ENCODE assay signal across 8 cellular contexts in genomic region chr19:32224371-32225244, GRCh38.
DNase-seq lines count a peak whose midpoint lies in the region; ATAC-seq, FAIRE-seq and TF ChIP-seq lines count a peak whose summit lies in the region.

No MANE protein-coding gene starts in this region.

- DNase-seq in GM10248 (ENCODE audit: extremely low spot score) (peak; percentile 86), RPMI8226 (peak; percentile 52), glutamatergic neuron (peak; percentile 85), posterior cingulate gyrus (peak in 9 of 10 donors; percentile 32 to 92 (median 67)), urothelium cell line (ENCODE audit: low spot score) (peak; percentile 85)
- peak; percentile 17 to 45 (median 32) for DNase-seq in activated naive CD4-positive, alpha-beta T cell (lab: John Stamatoyannopoulos, UW)

- intact Hi-C loops in posterior cingulate gyrus (cut with DNase I) = loop anchor here (5.0 kb wide), 2 partner anchors 1542 to 1557 kb away; no protein-coding TSS in a partner anchor

- H3K36me3 Mint-ChIP-seq in glutamatergic neuron (ENCODE audit: unreplicated experiment) = no peaks in the 10 kb centered on the region

- H3K9me3 Mint-ChIP-seq in glutamatergic neuron (ENCODE audit: unreplicated experiment) = peaks cover 2% of the 10 kb centered on the region

- peak; percentile 52 for ATAC-seq in HG02884 (IDR thresholded peaks at IDR 0.05; ENCODE audit: unreplicated experiment)
- ATAC-seq in GM18873 (IDR thresholded peaks at IDR 0.05; ENCODE audit: low FRiP score, unreplicated experiment) = no peak

- peaks cover 6% of the 10 kb centered on the region for H3K27me3 Mint-ChIP-seq in glutamatergic neuron (ENCODE audit: unreplicated experiment)

- TF ChIP-seq CTCF in GM10248 (IDR thresholded peaks at IDR 0.05; ENCODE audit: control extremely low read depth, extremely low read depth, low read depth, missing control alignments) (peak; percentile 96), glutamatergic neuron (IDR thresholded peaks at IDR 0.05; ENCODE audit: partially characterized antibody, unreplicated experiment) (peak; percentile 99)

- CTCF ChIA-PET in GM10248 (lab: Yijun Ruan, JAX) = interaction anchor here (0.8 to 5.7 kb wide), 20 partner anchors 8 to 1566 kb away, joined by 3 to 63 read pairs (median 6); no protein-coding TSS in a partner anchor

- POLR2A ChIA-PET in GM10248 (lab: Yijun Ruan, JAX) = no interaction called here

- H3K27ac Mint-ChIP-seq in glutamatergic neuron (ENCODE audit: unreplicated experiment) = no peak overlapping the region

- no peaks in the 10 kb centered on the region for H3K4me1 Mint-ChIP-seq in glutamatergic neuron (ENCODE audit: low read depth, unreplicated experiment)

- peak; percentile 40 for FAIRE-seq in urothelium cell line (lab: Jason Lieb, UNC)

- H3K4me3 Mint-ChIP-seq in glutamatergic neuron (ENCODE audit: unreplicated experiment) = peak overlapping the region; percentile 91

Comparison
In these comparisons a context has a peak if more than half of its experiments do, and no peak if none do; other contexts are left out.
1. DNase-seq: peak in every context shown above with its lines; median percentile 86 in GM10248; 85 in glutamatergic neuron; 85 in urothelium cell line; 67 in posterior cingulate gyrus; 52 in RPMI8226; 32 in activated naive CD4-positive, alpha-beta T cell.